In the genomic region with DNA sequence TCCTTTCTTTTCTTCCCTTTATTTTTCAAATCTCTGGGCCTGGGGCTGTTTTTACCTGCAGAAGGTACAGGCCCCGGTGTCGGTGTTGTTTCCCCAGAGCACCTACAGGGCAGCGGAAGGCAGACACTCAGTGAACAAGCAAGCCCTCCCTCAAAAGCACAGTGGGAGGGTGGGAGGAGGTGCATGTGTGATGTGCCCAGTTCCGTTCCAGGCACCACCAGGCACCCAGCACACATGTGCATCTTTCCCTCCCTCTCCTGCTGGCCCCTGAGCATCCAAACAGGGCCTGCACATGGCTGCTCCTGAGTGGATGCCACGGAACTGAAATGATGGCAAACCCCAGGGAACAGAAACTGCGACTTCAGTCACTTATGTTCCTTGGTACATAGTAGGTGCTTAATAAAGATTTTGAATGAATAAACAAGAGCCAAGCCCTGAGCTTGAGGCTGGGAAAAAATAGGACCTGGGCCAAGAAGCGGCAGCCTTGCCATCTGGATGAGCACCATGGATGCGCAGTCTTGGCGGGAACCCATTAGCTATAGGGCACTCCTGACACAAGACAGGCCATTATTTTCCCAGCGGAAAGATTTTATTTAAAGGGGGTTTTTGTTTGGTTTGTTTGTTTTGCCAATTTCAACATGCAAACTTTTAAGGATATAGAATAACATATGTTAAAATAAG, we compare ENCODE assay signal across 18 cellular contexts. TPM values are rescaled to one million over a fixed set of nuclear protein-coding genes. Genes with fewer than 3 reads are reported as not detected.
DNase-seq lines count a peak whose midpoint lies in the region; FAIRE-seq and TF ChIP-seq lines count a peak whose summit lies in the region.
"Had no signal": no experiment of that assay in that cellular context is flagged by ENCODE, and none has a peak within 500 bp of the region (broad histone marks: within the 10 kb centered on the region; RNA-seq: fewer than 3 reads in every experiment).

No MANE protein-coding gene starts in this region.

- no peak overlapping the region for H3K14ac ChIP-seq in H1 (ENCODE audit: insufficient read length)

- no peaks in the 10 kb centered on the region for H3K79me2 ChIP-seq in H1 (ENCODE audit: control insufficient read depth in 1 of 2, insufficient read depth in 2 of 2, low read length in 2 of 2)
- H3K79me2 ChIP-seq in osteoblast (ENCODE audit: insufficient read depth, low read length), result no peaks in the 10 kb centered on the region

- H4K91ac ChIP-seq in H1 (replicated peaks; ENCODE audit: insufficient read length, low read length), result peak overlapping the region; percentile 6

- no peak overlapping the region for H2BK120ac ChIP-seq in H1 (replicated peaks; ENCODE audit: low read depth, low read length)

- H3K4me3 ChIP-seq in HUES6 (ENCODE audit: low read depth, low read length) (no peak overlapping the region), H1 (ENCODE audit: extremely low read depth in 1 of 4, insufficient read depth in 2 of 4, low read depth in 3 of 4, low read length in 4 of 4) (no peak overlapping the region), osteoblast (ENCODE audit: insufficient read depth, low read length) (no peak overlapping the region)
- H3K4me3 ChIP-seq: K562, testis had no signal

- WGBS in H1 (ENCODE audit: extremely low coverage in 1 of 2, insufficient coverage in 1 of 2, insufficient read length in 1 of 2, insufficient replicate concordance in 2 of 2, low coverage in 1 of 2, low lambda C conversion rate in 2 of 2, missing lambda C conversion rate in 1 of 2), 2 experiments, result 74% methylated on average over 10 of the region's 10 CpGs; no CpG with 5 or more reads in 1 of the 2 experiments

- no peak overlapping the region for H2AFZ ChIP-seq in H1 (ENCODE audit: low read length)
- no peak overlapping the region for H2AFZ ChIP-seq in osteoblast (ENCODE audit: low read length)

- H3K4ac ChIP-seq in H1 (replicated peaks; ENCODE audit: insufficient read length, low read depth, low read length), result peak overlapping the region; percentile 3

- H3K56ac ChIP-seq in H1 (replicated peaks; ENCODE audit: insufficient read length, low read depth, low read length), result no peak overlapping the region

- no peak overlapping the region for H2BK20ac ChIP-seq in H1 (ENCODE audit: low read length)

- CTCF ChIA-PET in H1 (lab: Charles Lee; ENCODE audit: partially characterized antibody), result interaction anchor here (1.0 to 1.9 kb wide), 3 partner anchors 10 to 33 kb away, joined by 3 to 6 read pairs (median 4); no protein-coding TSS in a partner anchor

- no peak overlapping the region for H3K23ac ChIP-seq in H1 (ENCODE audit: insufficient read length)

- DNase-seq in NCI-H2227 (lab: John Stamatoyannopoulos, UW; ENCODE audit: unreplicated experiment), result peak; percentile 32
- no peak for DNase-seq in H1 (ENCODE audit: low read depth in 1 of 2, low spot score in 2 of 2)
- peak; percentile 47 for DNase-seq in osteoblast (ENCODE audit: insufficient read length, low spot score, missing footprints)
- no peak for DNase-seq in stimulated activated CD4-positive, alpha-beta T cell treated with anti-CD3 and anti-CD28 coated beads, Interleukin-4, amount 100 ng/mL, for 1 hour
- DNase-seq in GF-D8 (lab: John Stamatoyannopoulos, UW), result no peak
- no peak for DNase-seq in activated T-cell treated with anti-CD3 and anti-CD28 coated beads, Interleukin-2, amount 50 U/mL, for 48 hours
- DNase-seq: activated CD4-positive, CD25-positive, alpha-beta regulatory T cell; CD4-positive, CD25-positive, alpha-beta regulatory T cell; effector memory CD8-positive, alpha-beta T cell; foreskin keratinocyte; left cardiac atrium; naive B cell; NCI-H146; OCI-M1; testis had no signal

- H3K36me3 ChIP-seq in HUES6 (ENCODE audit: control insufficient read depth, insufficient read depth, low read length) (no peaks in the 10 kb centered on the region; the same call in 1 of the 2 replicates), H1 (ENCODE audit: control insufficient read depth in 2 of 4, insufficient read depth in 4 of 4, low read length in 3 of 4) (no peaks in the 10 kb centered on the region), osteoblast (ENCODE audit: insufficient read depth, low read length) (no peaks in the 10 kb centered on the region)

- no peak overlapping the region for H3K18ac ChIP-seq in H1 (ENCODE audit: extremely low read depth, low read length)

- no peak for TF ChIP-seq EP300 in H1 (IDR thresholded peaks at IDR 0.05; ENCODE audit: borderline replicate concordance in 1 of 2, low read depth in 2 of 2, low read length in 2 of 2)

- FAIRE-seq in H1 (lab: Jason Lieb, UNC), result no peak
- FAIRE-seq: astrocyte, K562 had no signal

- H4K20me1 ChIP-seq in H1 (replicated peaks in 1 of 2; ENCODE audit: control insufficient read depth in 1 of 2, insufficient read depth in 2 of 2, low read length in 2 of 2), result no peaks in the 10 kb centered on the region
- H4K20me1 ChIP-seq in osteoblast (ENCODE audit: insufficient read depth, low read length), result no peaks in the 10 kb centered on the region

- no peaks in the 10 kb centered on the region for H3K23me2 ChIP-seq in H1 (ENCODE audit: low read depth, low read length)

- peak overlapping the region; percentile 19; the same call in 1 of the 2 replicates for H4K8ac ChIP-seq in H1 (ENCODE audit: extremely low read depth, insufficient read depth, low read length)

- H3K27me3 ChIP-seq in HUES6 (ENCODE audit: control insufficient read depth, insufficient read depth, low read length) (no peaks in the 10 kb centered on the region), H1 (replicated peaks in 1 of 4; ENCODE audit: control insufficient read depth in 3 of 4, extremely low read depth in 1 of 4, insufficient read depth in 3 of 4, low read length in 3 of 4) (no peaks in the 10 kb centered on the region), osteoblast (ENCODE audit: insufficient read depth, low read length) (no peaks in the 10 kb centered on the region)
- H3K27me3 ChIP-seq: foreskin keratinocyte, testis had no signal

- H3K4me1 ChIP-seq in HUES6 (ENCODE audit: control insufficient read depth, insufficient read depth, low read length), result peaks cover 56% of the 10 kb centered on the region
- peaks cover 0 to 7% (median 4%) of the 10 kb centered on the region in 4 experiments; a peak in 5 of 7 replicates for H3K4me1 ChIP-seq in H1 (replicated peaks in 1 of 4; ENCODE audit: control insufficient read depth in 3 of 4, insufficient read depth in 4 of 4, low read length in 3 of 4)
- no peaks in the 10 kb centered on the region for H3K4me1 ChIP-seq in osteoblast (ENCODE audit: insufficient read depth, low read length)
- H3K4me1 ChIP-seq: foreskin keratinocyte had no signal

- H3K4me2 ChIP-seq in H1 (ENCODE audit: insufficient read depth in 1 of 2, low read depth in 2 of 2, low read length in 2 of 2) (no peak overlapping the region), osteoblast (ENCODE audit: insufficient read depth, low read length) (no peak overlapping the region)

- H3K9me3 ChIP-seq in HUES6 (ENCODE audit: control insufficient read depth, insufficient read depth, low read depth, low read length) (no peaks in the 10 kb centered on the region), H1 (ENCODE audit: insufficient read depth in 2 of 2, low read depth in 1 of 2, low read length in 1 of 2) (no peaks in the 10 kb centered on the region), osteoblast (ENCODE audit: low read depth, low read length) (no peaks in the 10 kb centered on the region)
- H3K9me3 ChIP-seq: testis had no signal

- TF ChIP-seq POLR2A in H1 (IDR thresholded peaks at IDR 0.05; ENCODE audit: control extremely low read depth in 1 of 2, low read depth in 2 of 2, low read length in 2 of 2), result no peak

- H4K5ac ChIP-seq in H1 (ENCODE audit: insufficient read length, low read depth, low read length), result no peak overlapping the region

- POLR2A ChIA-PET in H1 (lab: Charles Lee; ENCODE audit: partially characterized antibody), result interaction anchor here (1.2 to 2.5 kb wide), 3 partner anchors 9 to 97 kb away, joined by 3 to 7 read pairs (median 3); no protein-coding TSS in a partner anchor

- no peaks in the 10 kb centered on the region for H3K79me1 ChIP-seq in H1 (ENCODE audit: low read depth, low read length)

- H2BK12ac ChIP-seq in H1 (ENCODE audit: low read depth, low read length), result no peak overlapping the region

- H3K9ac ChIP-seq in HUES6 (ENCODE audit: low read length) (no peak overlapping the region), H1 (replicated peaks in 1 of 4; ENCODE audit: extremely low read depth in 1 of 4, low read depth in 3 of 4, low read length in 3 of 4) (no peak overlapping the region)

- peak overlapping the region; percentile 8; the same call in 1 of the 2 replicates for H2BK15ac ChIP-seq in H1 (ENCODE audit: low read length)

- H2AK5ac ChIP-seq in H1 (ENCODE audit: low read depth, low read length), result no peak overlapping the region

- 0 out of 2 replicates have a peak overlapping the region, but pooled peaks have one; percentile 52 for H2BK5ac ChIP-seq in H1 (ENCODE audit: low read depth, low read length)

- TF ChIP-seq CTCF in H1 (IDR thresholded peaks at IDR 0.05; ENCODE audit: control extremely low read depth in 1 of 3, insufficient read depth in 1 of 3, low read depth in 1 of 3, low read length in 3 of 3), result no peak
- TF ChIP-seq CTCF in osteoblast (IDR thresholded peaks at IDR 0.05; ENCODE audit: extremely low read depth, low read depth, low read length), result no peak

- H3K27ac ChIP-seq in HUES6 (ENCODE audit: low read depth, low read length) (0 out of 2 replicates have a peak overlapping the region, but pooled peaks have one; percentile 28), H1 (ENCODE audit: low read depth, low read length) (no peak overlapping the region), osteoblast (ENCODE audit: low read depth, low read length) (no peak overlapping the region)
- H3K27ac ChIP-seq: foreskin keratinocyte, testis had no signal

- TF ChIP-seq RAD21 in H1 (IDR thresholded peaks at IDR 0.05 in 1 of 2, conservative IDR thresholded peaks at IDR 0.05 in 1 of 2; ENCODE audit: low read depth in 2 of 2, low read length in 2 of 2), result no peak

TF ChIP-seq in H1, 55 proteins besides CTCF, POLR2A, EP300 and RAD21 (continues in another document):
- TF ChIP-seq POLR2AphosphoS5 (IDR thresholded peaks at IDR 0.05; ENCODE audit: low read depth, low read length) (no peak), CBX5 (IDR thresholded peaks at IDR 0.05; ENCODE audit: low read depth, low read length) (no peak)

RNA-seq across cellular contexts. Expression of a gene that starts 47.8 kb away (rescaled TPM):
- total RNA-seq in H1 (2021; fragmentation: NEBNext Ultra II Directional; extraction: Animal tissue kit (Norgen Biotek cat#: 25700)), result 24.1 and 31.8 TPM in 2 replicates
- 9.4 and 12.4 TPM in 2 replicates for polyA plus RNA-seq in H1 (2011; rRNA removed)
- 14.0 TPM for polyA plus RNA-seq in H1 (2011; cell fraction: cytosol; rRNA removed)
- 16.7 TPM for polyA plus RNA-seq in H1 (2011; cell fraction: nucleus; rRNA removed)
- 8.9 to 11.1 TPM (median 10.3 TPM) in 4 replicates for polyA plus RNA-seq in H1 (2012, experiment 1 of 2)
- 7.6 TPM for polyA plus RNA-seq in H1 (2012, experiment 2 of 2)
- polyA plus RNA-seq in H1 (2013, experiment 1 of 2), result 26.6 TPM
- 27.4 TPM for polyA plus RNA-seq in H1 (2013, experiment 2 of 2)
- polyA minus RNA-seq in H1 (2011; rRNA and poly(A)+ RNA removed), result 37.7 and 39.1 TPM in 2 replicates
- polyA minus RNA-seq in H1 (2011; cell fraction: cytosol; rRNA and poly(A)+ RNA removed), result 16.1 TPM
- 27.9 TPM for polyA minus RNA-seq in H1 (2011; cell fraction: nucleus; rRNA and poly(A)+ RNA removed)
- 14.5 and 19.4 TPM in 2 replicates for total RNA-seq in osteoblast

Comparison
In these comparisons a context has a peak if more than half of its experiments do, and no peak if none do; other contexts are left out.
1. DNase-seq: peak in NCI-H2227 (single experiment) and osteoblast (single experiment); none in H1 (0 of 2), stimulated activated CD4-positive, alpha-beta T cell treated with anti-CD3 and anti-CD28 coated beads, Interleukin-4, amount 100 ng/mL, for 1 hour (single experiment), GF-D8 (single experiment) and activated T-cell treated with anti-CD3 and anti-CD28 coated beads, Interleukin-2, amount 50 U/mL, for 48 hours (0 of 2).